17 cellular contexts compared by ENCODE assay signal in the genomic region with DNA sequence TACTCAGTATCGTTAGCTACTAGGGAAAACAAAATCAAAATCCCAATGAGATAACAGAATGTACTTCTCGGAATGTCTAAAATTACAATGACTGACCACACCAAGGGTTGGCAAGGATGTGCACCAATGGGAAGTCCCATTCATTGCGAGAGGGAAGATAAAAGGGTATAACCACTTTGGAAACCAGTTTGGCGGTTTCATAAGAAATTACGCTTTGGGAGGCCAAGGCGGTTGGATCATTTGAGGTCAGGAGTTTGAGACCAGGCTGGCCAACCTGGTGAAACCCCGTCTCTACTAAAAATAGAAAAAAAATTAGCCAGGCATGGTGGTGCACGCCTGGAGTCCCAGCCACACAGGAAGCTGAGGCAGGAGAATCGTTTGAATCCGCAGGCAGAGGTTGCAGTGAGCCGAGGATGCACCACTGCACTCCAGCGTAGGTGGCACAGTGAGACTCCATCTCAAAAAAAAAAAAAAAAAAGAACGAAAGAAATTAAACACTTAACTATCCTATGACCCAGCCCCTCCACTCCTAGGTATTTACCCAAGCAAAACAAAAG. TPM values are rescaled to one million over a fixed set of nuclear protein-coding genes. Genes with fewer than 3 reads are reported as not detected.
DNase-seq lines count a peak whose midpoint lies in the region; ATAC-seq and TF ChIP-seq lines count a peak whose summit lies in the region.
"Had no signal": no experiment of that assay in that cellular context is flagged by ENCODE, and none has a peak within 500 bp of the region (broad histone marks: within the 10 kb centered on the region; RNA-seq: fewer than 3 reads in every experiment).

No MANE protein-coding gene starts in this region.

- intact Hi-C loops in left ventricle myocardium inferior (cut with micrococcal nuclease) = loop anchor here (5.0 kb wide), 2 partner anchors 133 to 493 kb away; no protein-coding TSS in a partner anchor

- no peaks in the 10 kb centered on the region for H3K36me3 ChIP-seq in left ventricle myocardium inferior

- no peak for TF ChIP-seq CTCF in left ventricle myocardium inferior (IDR thresholded peaks at IDR 0.05; ENCODE audit: borderline replicate concordance)

- H3K27ac Mint-ChIP-seq in activated T-helper 17 cell treated with anti-CD3 and anti-CD28 coated beads, Interleukin-2, amount 50 U/mL, for 72 hours = no peak overlapping the region
- H3K27ac Mint-ChIP-seq: CD8-positive, alpha-beta T cell; HFFc6 had no signal

- peaks cover 40% of the 10 kb centered on the region for H3K4me1 ChIP-seq in left ventricle myocardium inferior

- peak overlapping the region; percentile 48 for H3K4me3 Mint-ChIP-seq in activated T-helper 17 cell treated with anti-CD3 and anti-CD28 coated beads, Interleukin-2, amount 50 U/mL, for 72 hours
- H3K4me3 Mint-ChIP-seq: CD8-positive, alpha-beta T cell; HFFc6 had no signal

- DNase-seq in NCI-H748 (lab: John Stamatoyannopoulos, UW; ENCODE audit: unreplicated experiment) (peak; percentile 12), NCI-H748 treated with DMSO at 0.1 percent for 48 hours (lab: John Stamatoyannopoulos, UW) (no peak), NCI-H2171 (lab: John Stamatoyannopoulos, UW) (peak; percentile 18), OCI-M1 (lab: John Stamatoyannopoulos, UW) (no peak), left ventricle myocardium inferior (no peak)
- DNase-seq in stimulated activated naive CD4-positive, alpha-beta T cell treated with Interleukin-2 at 50 U/mL for 16 hours (lab: John Stamatoyannopoulos, UW) = peak; percentile 3
- DNase-seq in stimulated activated naive CD4-positive, alpha-beta T cell (lab: John Stamatoyannopoulos, UW) = no peak
- DNase-seq: ACHN; CD8-positive, alpha-beta T cell; COR-L47; DMS153; GF-D8; HCEC 1CT; HFFc6 had no signal

- H3K4me3 ChIP-seq in left ventricle myocardium inferior = no peak overlapping the region

- H3K36me3 Mint-ChIP-seq in activated T-helper 17 cell treated with anti-CD3 and anti-CD28 coated beads, Interleukin-2, amount 50 U/mL, for 72 hours (ENCODE audit: low read depth) = no peaks in the 10 kb centered on the region
- H3K36me3 Mint-ChIP-seq: CD8-positive, alpha-beta T cell had no signal

- no peak overlapping the region for H3K27ac ChIP-seq in left ventricle myocardium inferior (replicated peaks)
- H3K27ac ChIP-seq: C4-2B had no signal

- no peaks in the 10 kb centered on the region for H3K9me3 Mint-ChIP-seq in activated T-helper 17 cell treated with anti-CD3 and anti-CD28 coated beads, Interleukin-2, amount 50 U/mL, for 72 hours
- H3K9me3 Mint-ChIP-seq: CD8-positive, alpha-beta T cell; HFFc6 had no signal

- H3K27me3 ChIP-seq in left ventricle myocardium inferior (ENCODE audit: low read depth) = no peaks in the 10 kb centered on the region

- ATAC-seq in activated T-helper 17 cell treated with anti-CD3 and anti-CD28 coated beads, Interleukin-2, amount 50 U/mL, for 72 hours (replicated peaks) = peak; percentile 79
- ATAC-seq: CD8-positive, alpha-beta T cell; HepG2 had no signal

- no peaks in the 10 kb centered on the region for H3K27me3 Mint-ChIP-seq in activated T-helper 17 cell treated with anti-CD3 and anti-CD28 coated beads, Interleukin-2, amount 50 U/mL, for 72 hours

- no peaks in the 10 kb centered on the region for H3K9me3 ChIP-seq in left ventricle myocardium inferior (replicated peaks)

- peaks cover 4% of the 10 kb centered on the region for H3K4me1 Mint-ChIP-seq in activated T-helper 17 cell treated with anti-CD3 and anti-CD28 coated beads, Interleukin-2, amount 50 U/mL, for 72 hours

RNA-seq across cellular contexts. Expression of gene HACD1, which starts 7.6 kb away (rescaled TPM):
- 1 to 10 TPM; 1.6 to 3.5 TPM for total RNA-seq in activated T-helper 17 cell treated with anti-CD3 and anti-CD28 coated beads, Interleukin-2, amount 50 U/mL, for 72 hours
- total RNA-seq in left ventricle myocardium inferior = 173 TPM
- total RNA-seq: CD8-positive, alpha-beta T cell had no signal

RNA-seq across cellular contexts. Expression of gene STAM, which starts 34.4 kb away (rescaled TPM):
- total RNA-seq in activated T-helper 17 cell treated with anti-CD3 and anti-CD28 coated beads, Interleukin-2, amount 50 U/mL, for 72 hours = 10 to 100 TPM; 27.0 to 35.4 TPM
- 21.3 TPM for total RNA-seq in left ventricle myocardium inferior

Comparison
In these comparisons a context has a peak if more than half of its experiments do, and no peak if none do; other contexts are left out.
1. DNase-seq: peak in NCI-H748 (single experiment), stimulated activated naive CD4-positive, alpha-beta T cell treated with Interleukin-2 at 50 U/mL for 16 hours (single experiment) and NCI-H2171 (single experiment); none in NCI-H748 treated with DMSO at 0.1 percent for 48 hours (single experiment), stimulated activated naive CD4-positive, alpha-beta T cell (0 of 6), OCI-M1 (single experiment) and left ventricle myocardium inferior (single experiment).
2. RNA of gene HACD1, which starts 7.6 kb away (total RNA-seq): 173 TPM in left ventricle myocardium inferior (single experiment); 1.6 to 3.5 TPM in activated T-helper 17 cell treated with anti-CD3 and anti-CD28 coated beads, Interleukin-2, amount 50 U/mL, for 72 hours; every median in the first group is over 10 times any median in the second.